ENCODE assay signal across 1 cellular context in the genomic region with DNA sequence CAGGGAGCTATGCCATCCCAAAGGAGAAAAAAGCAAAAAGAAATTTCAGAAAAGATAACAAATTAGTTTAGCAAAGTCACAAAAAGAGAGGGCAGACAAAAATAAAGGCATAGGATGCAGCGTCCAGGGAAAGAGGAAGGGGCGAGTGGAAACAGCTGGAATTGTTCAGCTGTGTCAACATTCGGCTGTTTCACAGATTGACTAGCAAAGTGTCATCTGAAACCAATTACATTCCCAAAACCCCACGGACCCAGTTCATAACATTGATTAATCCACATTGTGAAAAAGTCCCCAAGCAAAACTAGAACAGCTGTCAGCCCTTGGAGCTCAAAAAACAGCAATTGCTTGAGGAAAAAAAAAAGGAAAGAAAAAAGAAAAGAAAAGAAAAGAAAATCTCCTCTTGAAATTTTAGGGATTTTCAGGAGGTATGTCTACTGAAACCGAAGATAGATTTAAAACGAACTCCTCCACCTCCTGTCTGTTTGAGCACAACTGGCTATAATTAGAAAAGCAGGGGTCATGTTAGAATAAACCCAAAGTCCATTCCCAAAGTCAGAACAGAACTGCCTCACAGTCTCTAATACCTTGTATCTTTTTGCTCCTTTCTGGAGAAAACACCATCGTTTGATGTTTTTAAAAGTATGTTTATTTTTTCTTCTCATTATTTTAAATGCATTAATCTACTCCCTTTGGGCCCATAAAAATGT.
TF ChIP-seq lines count a peak whose summit lies in the region.

No MANE protein-coding gene starts in this region.

TF ChIP-seq in endothelial cell of umbilical vein, 7 proteins besides CTCF, POLR2A, EP300 and RAD21:
- TF ChIP-seq MYC (IDR thresholded peaks at IDR 0.05; ENCODE audit: low read depth, low read length) (no peak), FOS (IDR thresholded peaks at IDR 0.05; ENCODE audit: borderline replicate concordance, insufficient read depth, low read length) (no peak), GATA2 (IDR thresholded peaks at IDR 0.05; ENCODE audit: insufficient read depth, insufficient read length, low read depth, low read length) (no peak), EZH2 (IDR thresholded peaks at IDR 0.05; ENCODE audit: borderline replicate concordance, low read depth, low read length, severe bottlenecking) (no peak), JUN (IDR thresholded peaks at IDR 0.05; ENCODE audit: borderline replicate concordance, insufficient read depth, insufficient read length, low read depth) (no peak), POLR2AphosphoS5 (IDR thresholded peaks at IDR 0.05; ENCODE audit: insufficient read depth, low read depth, low read length) (no peak)
- TF ChIP-seq, protein P1, sequence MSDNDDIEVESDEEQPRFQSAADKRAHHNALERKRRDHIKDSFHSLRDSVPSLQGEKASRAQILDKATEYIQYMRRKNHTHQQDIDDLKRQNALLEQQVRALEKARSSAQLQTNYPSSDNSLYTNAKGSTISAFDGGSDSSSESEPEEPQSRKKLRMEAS (IDR thresholded peaks at IDR 0.05; ENCODE audit: insufficient read depth, insufficient read length): no peak
